10 cellular contexts compared by ENCODE assay signal in the genomic region with DNA sequence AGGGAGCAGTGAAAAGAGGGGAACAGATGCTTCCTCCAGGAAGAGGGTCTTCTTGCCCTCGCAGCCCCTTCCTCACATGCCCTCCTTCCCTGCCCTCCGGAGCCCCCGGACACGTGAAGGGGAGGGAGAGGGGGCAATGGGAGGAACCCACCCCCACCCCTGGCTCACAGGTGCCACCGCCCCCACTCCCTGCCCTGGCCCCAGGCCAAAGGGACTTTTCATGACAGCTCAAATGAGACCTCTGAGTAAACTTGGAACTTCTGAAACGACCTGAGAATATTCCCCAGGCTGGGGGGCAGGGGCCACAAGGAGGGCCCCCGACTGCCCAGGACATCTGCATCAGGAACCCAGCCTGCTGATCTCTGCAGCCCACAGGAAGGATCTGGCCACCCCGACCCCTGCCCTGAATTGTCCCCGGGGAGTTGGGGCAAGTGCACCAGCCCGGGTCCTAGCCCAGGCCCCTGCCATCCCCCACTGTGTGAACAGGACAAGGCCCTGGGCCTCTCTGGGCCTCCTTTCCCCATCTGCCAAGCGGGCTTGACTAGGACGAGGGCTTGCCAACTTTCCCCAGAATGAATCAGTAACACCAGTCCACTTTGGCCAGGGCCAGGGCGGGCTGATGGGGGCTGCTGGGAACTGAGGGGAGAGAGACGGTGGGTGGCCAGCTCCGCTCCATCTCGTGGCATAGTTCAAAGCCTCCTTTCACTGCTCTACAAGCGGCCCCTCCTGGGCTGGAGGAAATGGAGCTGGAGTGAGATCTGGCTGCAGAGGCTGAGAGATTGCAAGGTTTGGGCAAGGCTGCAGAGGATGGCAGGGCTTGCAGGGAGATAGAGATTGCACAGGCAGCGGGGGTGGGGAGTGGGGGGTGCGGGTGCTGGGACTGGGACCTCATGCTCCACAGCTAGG. TPM values are rescaled to one million over a fixed set of nuclear protein-coding genes. Genes with fewer than 3 reads are reported as not detected.
DNase-seq lines count a peak whose midpoint lies in the region; ATAC-seq and TF ChIP-seq lines count a peak whose summit lies in the region.
"Had no signal": no experiment of that assay in that cellular context is flagged by ENCODE, and none has a peak within 500 bp of the region (broad histone marks: within the 10 kb centered on the region; RNA-seq: fewer than 3 reads in every experiment).

No MANE protein-coding gene starts in this region.

- H3K4me3 ChIP-seq in endodermal cell (ENCODE audit: low read length), result no peak overlapping the region

- H3K9me3 ChIP-seq in endodermal cell (ENCODE audit: control insufficient read depth, low read length), result no peaks in the 10 kb centered on the region

- WGBS in endodermal cell (ENCODE audit: insufficient coverage in 1 of 2, insufficient read length in 1 of 2), 2 experiments, result 73 to 79% methylated on average over 7 to 18 of the region's 19 CpGs

- H3K36me3 ChIP-seq in endodermal cell (ENCODE audit: control insufficient read depth, insufficient read depth, low read length), result no peaks in the 10 kb centered on the region

- TF ChIP-seq CTCF in GM20000 (IDR thresholded peaks at IDR 0.05; ENCODE audit: extremely low read depth, missing control alignments) (no peak), endodermal cell (conservative IDR thresholded peaks at IDR 0.05) (no peak), GM10248 (IDR thresholded peaks at IDR 0.05; ENCODE audit: control extremely low read depth, extremely low read depth, low read depth, missing control alignments) (no peak)

- CTCF ChIA-PET in activated CD4-positive, alpha-beta memory T cell treated with anti-CD3 and anti-CD28 coated beads, Interleukin-2, amount 10 ng/mL, durations not matched to agents 7 days and 5 days (lab: Charles Lee), result interaction anchor here (0.8 to 2.4 kb wide), 15 partner anchors 15 to 226 kb away, joined by 3 to 10 read pairs (median 4); no protein-coding TSS in a partner anchor
- CTCF ChIA-PET in GM10248 (lab: Yijun Ruan, JAX), result interaction anchor here (1.2 to 5.7 kb wide), 11 partner anchors 13 to 171 kb away, joined by 3 to 47 read pairs (median 8); no protein-coding TSS in a partner anchor

- H3K4me1 ChIP-seq in endodermal cell (ENCODE audit: control insufficient read depth, insufficient read depth, low read length), result no peaks in the 10 kb centered on the region

- no peak for ATAC-seq in HG03097 (IDR thresholded peaks at IDR 0.05; ENCODE audit: low FRiP score, unreplicated experiment)

- peaks cover 3% of the 10 kb centered on the region for H3K27me3 Mint-ChIP-seq in activated CD4-positive, alpha-beta memory T cell treated with anti-CD3 and anti-CD28 coated beads, Interleukin-2, amount 10 ng/mL, durations not matched to agents 7 days and 5 days
- no peaks in the 10 kb centered on the region for H3K27me3 Mint-ChIP-seq in endodermal cell (ENCODE audit: insufficient read depth)

- H3K36me3 Mint-ChIP-seq in activated CD4-positive, alpha-beta memory T cell treated with anti-CD3 and anti-CD28 coated beads, Interleukin-2, amount 10 ng/mL, durations not matched to agents 7 days and 5 days (ENCODE audit: low read depth), result peaks cover 39% of the 10 kb centered on the region
- H3K36me3 Mint-ChIP-seq in endodermal cell (ENCODE audit: low read depth), result no peaks in the 10 kb centered on the region

- H3K9me3 Mint-ChIP-seq in activated CD4-positive, alpha-beta memory T cell treated with anti-CD3 and anti-CD28 coated beads, Interleukin-2, amount 10 ng/mL, durations not matched to agents 7 days and 5 days, result no peaks in the 10 kb centered on the region
- no peaks in the 10 kb centered on the region for H3K9me3 Mint-ChIP-seq in endodermal cell

- H3K9ac ChIP-seq in endodermal cell (ENCODE audit: extremely low read depth, low read length, poor library complexity, severe bottlenecking), result no peak overlapping the region

- H3K27me3 ChIP-seq in endodermal cell (ENCODE audit: control insufficient read depth, insufficient read depth, low read length, poor library complexity, severe bottlenecking), result no peaks in the 10 kb centered on the region

- peaks cover 89% of the 10 kb centered on the region for H3K4me1 Mint-ChIP-seq in activated CD4-positive, alpha-beta memory T cell treated with anti-CD3 and anti-CD28 coated beads, Interleukin-2, amount 10 ng/mL, durations not matched to agents 7 days and 5 days
- no peaks in the 10 kb centered on the region for H3K4me1 Mint-ChIP-seq in endodermal cell

- peak overlapping the region; percentile 87 for H3K27ac Mint-ChIP-seq in activated CD4-positive, alpha-beta memory T cell treated with anti-CD3 and anti-CD28 coated beads, Interleukin-2, amount 10 ng/mL, durations not matched to agents 7 days and 5 days
- no peak overlapping the region for H3K27ac Mint-ChIP-seq in endodermal cell

- no peak overlapping the region for H3K27ac ChIP-seq in endodermal cell (ENCODE audit: low read depth, low read length)

- POLR2A ChIA-PET in activated CD4-positive, alpha-beta memory T cell treated with anti-CD3 and anti-CD28 coated beads, Interleukin-2, amount 10 ng/mL, durations not matched to agents 7 days and 5 days (lab: Charles Lee), result interaction anchor here (0.6 to 9.3 kb wide), 17 partner anchors 13 to 206 kb away, joined by 3 to 80 read pairs (median 8); partner anchors contain the start of gene KATNIP
- POLR2A ChIA-PET in GM10248 (lab: Yijun Ruan, JAX), result interaction anchor here (0.6 to 5.7 kb wide), 9 partner anchors 18 to 45 kb away, joined by 3 to 32 read pairs (median 7); no protein-coding TSS in a partner anchor

- peak overlapping the region; percentile 70 for H3K4me3 Mint-ChIP-seq in activated CD4-positive, alpha-beta memory T cell treated with anti-CD3 and anti-CD28 coated beads, Interleukin-2, amount 10 ng/mL, durations not matched to agents 7 days and 5 days
- H3K4me3 Mint-ChIP-seq in endodermal cell, result no peak overlapping the region

- DNase-seq in GM20000 (ENCODE audit: low spot score) (peak; percentile 39), endodermal cell (peak; percentile 60), NCI-H69 (lab: John Stamatoyannopoulos, UW) (no peak), GM10248 (ENCODE audit: extremely low spot score) (no peak), Kasumi-1 (lab: John Stamatoyannopoulos, UW) (no peak)
- peak; percentile 50 for DNase-seq in activated CD4-positive, alpha-beta memory T cell treated with anti-CD3 and anti-CD28 coated beads, Interleukin-2, amount 10 ng/mL, durations not matched to agents 7 days and 5 days
- DNase-seq in stimulated activated CD8-positive, alpha-beta memory T cell treated with anti-CD3 and anti-CD28 coated beads, Interleukin-4, amount 100 ng/mL, for 24 hours (ENCODE audit: low read depth), result peak; percentile 68
- DNase-seq: midbrain, NCI-H1417 had no signal

RNA-seq across cellular contexts. Expression of gene IL21R, which starts 3.8 kb away (rescaled TPM):
- total RNA-seq in activated CD4-positive, alpha-beta memory T cell treated with anti-CD3 and anti-CD28 coated beads, Interleukin-2, amount 10 ng/mL, durations not matched to agents 7 days and 5 days, result 10 to 100 TPM; 29.2 to 29.5 TPM
- under 1 TPM in 1 of 2 donors, not detected in 1; 0.18 TPM for total RNA-seq in endodermal cell
- polyA plus RNA-seq in endodermal cell (2013, experiment 1 of 2), result 0.57 TPM
- 0.17 TPM for polyA plus RNA-seq in endodermal cell (2013, experiment 2 of 2)

Comparison
In these comparisons a context has a peak if more than half of its experiments do, and no peak if none do; other contexts are left out.
1. DNase-seq: peak in GM20000 (single experiment), activated CD4-positive, alpha-beta memory T cell treated with anti-CD3 and anti-CD28 coated beads, Interleukin-2, amount 10 ng/mL, durations not matched to agents 7 days and 5 days (single experiment), endodermal cell (single experiment) and stimulated activated CD8-positive, alpha-beta memory T cell treated with anti-CD3 and anti-CD28 coated beads, Interleukin-4, amount 100 ng/mL, for 24 hours (single experiment); none in NCI-H69 (single experiment), GM10248 (single experiment) and Kasumi-1 (0 of 2).
2. RNA of gene IL21R, which starts 3.8 kb away (total RNA-seq): 29.2 to 29.5 TPM in activated CD4-positive, alpha-beta memory T cell treated with anti-CD3 and anti-CD28 coated beads, Interleukin-2, amount 10 ng/mL, durations not matched to agents 7 days and 5 days; 0.18 TPM in endodermal cell; every median in the first group is over 10 times any median in the second.